Comparison of ENCODE assay signal across 8 cellular contexts in the genomic region with DNA sequence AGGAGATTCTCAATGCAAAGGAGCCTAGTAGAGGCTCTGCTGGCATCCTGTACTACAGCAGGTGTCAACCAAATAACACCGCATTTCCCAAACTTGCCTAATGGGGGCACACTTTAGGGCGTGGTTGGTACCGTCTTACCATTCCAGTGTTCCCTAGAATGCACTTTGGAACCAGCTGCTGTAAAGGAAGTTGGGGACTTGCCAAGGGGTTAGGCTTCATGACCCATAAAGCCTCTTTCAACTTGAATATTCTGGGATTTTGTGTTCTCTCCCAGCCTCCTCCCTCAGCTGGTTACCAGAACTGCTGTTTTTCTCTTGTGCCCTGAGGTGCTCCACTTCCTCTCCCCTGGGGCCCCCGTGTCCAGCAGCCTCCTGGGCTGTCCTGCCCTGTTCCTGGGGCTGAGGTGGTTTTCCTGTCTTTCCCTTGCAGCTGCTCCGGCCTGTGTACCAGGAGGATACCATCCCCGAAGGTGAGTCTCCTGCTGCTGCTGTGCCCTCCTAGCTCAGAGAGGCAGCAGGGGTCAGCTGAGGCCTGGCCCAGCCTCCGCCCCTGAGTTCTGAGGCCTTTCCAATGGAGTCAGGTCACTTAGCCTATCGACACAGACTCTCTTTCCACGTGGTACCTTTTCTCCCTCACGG. TPM values are rescaled to one million over a fixed set of nuclear protein-coding genes. Genes with fewer than 3 reads are reported as not detected.
A peak's percentile ranks its signal among the peaks of the same experiment; 100 is the strongest.
DNase-seq lines count a peak whose midpoint lies in the region; ATAC-seq and TF ChIP-seq lines count a peak whose summit lies in the region.

No MANE protein-coding gene starts in this region.

- no peak overlapping the region for H3K4me3 Mint-ChIP-seq in natural killer cell
- H3K4me3 Mint-ChIP-seq in natural killer cell treated with Interleukin-12 subunit alpha and Interleukin-12 subunit beta and Interleukin-15 and Interleukin-18, amount 100 ng/mL, for 72 hours: no peak overlapping the region

- no peak for TF ChIP-seq CTCF in natural killer cell (IDR thresholded peaks at IDR 0.05)
- TF ChIP-seq CTCF in OCI-LY7 (conservative IDR thresholded peaks at IDR 0.05; ENCODE audit: low read length): peak; percentile 71
- TF ChIP-seq CTCF in fibroblast of villous mesenchyme (IDR thresholded peaks at IDR 0.05; ENCODE audit: insufficient read depth, low read depth, low read length): peak; percentile 8

- no TSS peak for BruUV-seq in OCI-LY7 (replicated peaks; lab: Mats Ljungman, UMichigan)

- intact Hi-C loops in natural killer cell (cut with micrococcal nuclease): no loop called here
- intact Hi-C loops in OCI-LY7 (cut with micrococcal nuclease; ENCODE audit: unreplicated experiment): no loop called here
- intact Hi-C loops in aorta (cut with DNase I): no loop called here

- H2AFZ ChIP-seq in OCI-LY7 (ENCODE audit: low read length): no peak overlapping the region

- no peaks in the 10 kb centered on the region for H3K9me3 Mint-ChIP-seq in natural killer cell
- no peaks in the 10 kb centered on the region for H3K9me3 Mint-ChIP-seq in natural killer cell treated with Interleukin-12 subunit alpha and Interleukin-12 subunit beta and Interleukin-15 and Interleukin-18, amount 100 ng/mL, for 72 hours

- DNase-seq in natural killer cell (no peak), OCI-LY7 (ENCODE audit: low spot score) (no peak), fibroblast of villous mesenchyme (ENCODE audit: low read depth) (peak; percentile 47), aorta (no peak), Ammon's horn (ENCODE audit: low spot score) (no peak)
- DNase-seq in natural killer cell treated with Interleukin-12 subunit alpha and Interleukin-12 subunit beta and Interleukin-15 and Interleukin-18, amount 100 ng/mL, for 72 hours (ENCODE audit: low spot score): no peak
- no peak for DNase-seq in effector memory CD4-positive, alpha-beta T cell

- peak overlapping the region; percentile 57 to 62 for H3K27ac Mint-ChIP-seq in natural killer cell
- peak overlapping the region in 1 of 2 donors; percentile 95 for H3K27ac Mint-ChIP-seq in natural killer cell treated with Interleukin-12 subunit alpha and Interleukin-12 subunit beta and Interleukin-15 and Interleukin-18, amount 100 ng/mL, for 72 hours

- peaks cover 38 to 49% of the 10 kb centered on the region in 2 donors for H3K4me1 Mint-ChIP-seq in natural killer cell
- peaks cover 26 to 48% of the 10 kb centered on the region in 2 donors for H3K4me1 Mint-ChIP-seq in natural killer cell treated with Interleukin-12 subunit alpha and Interleukin-12 subunit beta and Interleukin-15 and Interleukin-18, amount 100 ng/mL, for 72 hours (ENCODE audit: low read depth in 2 of 2)

- H3K9me3 ChIP-seq in OCI-LY7 (ENCODE audit: low read length) (no peaks in the 10 kb centered on the region), aorta (ENCODE audit: control insufficient read depth, low read length) (no peaks in the 10 kb centered on the region)
- H3K9me3 ChIP-seq in effector memory CD4-positive, alpha-beta T cell (ENCODE audit: control insufficient read depth, low read length): no peaks in the 10 kb centered on the region

- POLR2A ChIA-PET in OCI-LY7 (lab: Charles Lee): interaction anchor here (2.6 kb wide), 1 partner anchor 18 kb away, joined by 5 read pairs; no protein-coding TSS in a partner anchor

- no peaks in the 10 kb centered on the region for H3K36me3 Mint-ChIP-seq in natural killer cell
- no peaks in the 10 kb centered on the region for H3K36me3 Mint-ChIP-seq in natural killer cell treated with Interleukin-12 subunit alpha and Interleukin-12 subunit beta and Interleukin-15 and Interleukin-18, amount 100 ng/mL, for 72 hours

- peaks cover 0 to 3% of the 10 kb centered on the region in 2 donors for H3K27me3 Mint-ChIP-seq in natural killer cell (ENCODE audit: low read depth in 2 of 2)
- no peaks in the 10 kb centered on the region for H3K27me3 Mint-ChIP-seq in natural killer cell treated with Interleukin-12 subunit alpha and Interleukin-12 subunit beta and Interleukin-15 and Interleukin-18, amount 100 ng/mL, for 72 hours

- no peaks in the 10 kb centered on the region for H3K9me2 ChIP-seq in OCI-LY7 (ENCODE audit: insufficient read depth, low read length)

- H3K4me1 ChIP-seq in OCI-LY7 (ENCODE audit: insufficient read depth, low read length, poor library complexity, severe bottlenecking) (peaks cover 15% of the 10 kb centered on the region), aorta (ENCODE audit: control insufficient read depth in 1 of 2, insufficient read depth in 2 of 2, low read length in 2 of 2) (peaks cover 2 to 4% of the 10 kb centered on the region in 2 donors)
- peaks cover 23% of the 10 kb centered on the region for H3K4me1 ChIP-seq in effector memory CD4-positive, alpha-beta T cell (ENCODE audit: control insufficient read depth, insufficient read depth, low read length, poor library complexity, severe bottlenecking)

- 71 to 81% methylated on average over 9 to 10 of the region's 10 CpGs for WGBS in aorta, 2 donors

- H3K4me2 ChIP-seq in OCI-LY7 (ENCODE audit: low read length): no peak overlapping the region

- H3K79me2 ChIP-seq in OCI-LY7 (ENCODE audit: insufficient read depth, low read depth, low read length): no peaks in the 10 kb centered on the region

- ATAC-seq in natural killer cell: no peak
- ATAC-seq in natural killer cell treated with Interleukin-12 subunit alpha and Interleukin-12 subunit beta and Interleukin-15 and Interleukin-18, amount 100 ng/mL, for 72 hours: no peak
- no peak for ATAC-seq in aorta (ENCODE audit: low FRiP score)
- no peak for ATAC-seq in HG02973 (IDR thresholded peaks at IDR 0.05; ENCODE audit: unreplicated experiment)

- no peaks in the 10 kb centered on the region for H3K27me3 ChIP-seq in aorta (ENCODE audit: control insufficient read depth in 1 of 2, insufficient read depth in 2 of 2, low read length in 1 of 2)
- H3K27me3 ChIP-seq in effector memory CD4-positive, alpha-beta T cell (replicated peaks; ENCODE audit: control insufficient read depth, insufficient read depth, low read length, poor library complexity, severe bottlenecking): no peaks in the 10 kb centered on the region

- H3K27ac ChIP-seq in OCI-LY7 (ENCODE audit: low read depth, low read length, poor library complexity, severe bottlenecking) (no peak overlapping the region), aorta (ENCODE audit: low read depth in 1 of 2, low read length in 2 of 2) (peak overlapping the region; percentile 36 to 38)
- H3K27ac ChIP-seq in effector memory CD4-positive, alpha-beta T cell (ENCODE audit: insufficient read depth, low read length, poor library complexity, severe bottlenecking): no peak overlapping the region

- CTCF ChIA-PET in OCI-LY7 (lab: Charles Lee; ENCODE audit: unreplicated experiment): interaction anchor here (0.7 kb wide), 1 partner anchor 9 kb away, joined by 4 read pairs; no protein-coding TSS in a partner anchor

- no peaks in the 10 kb centered on the region for H3K36me3 ChIP-seq in OCI-LY7 (ENCODE audit: insufficient read depth, low read length)
- H3K36me3 ChIP-seq in aorta (ENCODE audit: control insufficient read depth in 1 of 2, insufficient read depth in 2 of 2, low read length in 1 of 2): no peaks in the 10 kb centered on the region
- no peaks in the 10 kb centered on the region for H3K36me3 ChIP-seq in effector memory CD4-positive, alpha-beta T cell (ENCODE audit: control insufficient read depth, insufficient read depth, low read length)

- no peaks in the 10 kb centered on the region for H4K20me1 ChIP-seq in OCI-LY7 (ENCODE audit: insufficient read depth, low read length)

- H3K4me3 ChIP-seq in OCI-LY7 (ENCODE audit: low read depth, low read length, poor library complexity, severe bottlenecking) (no peak overlapping the region), fibroblast of villous mesenchyme (ENCODE audit: low read depth, low read length) (no peak overlapping the region), aorta (ENCODE audit: low read length in 2 of 2) (no peak overlapping the region)
- no peak overlapping the region for H3K4me3 ChIP-seq in effector memory CD4-positive, alpha-beta T cell (ENCODE audit: insufficient read depth, low read depth, low read length, poor library complexity, severe bottlenecking)

RNA-seq across cellular contexts. Expression of a gene that starts 44.7 kb away (rescaled TPM):
- total RNA-seq in natural killer cell (100 to 1,000 TPM; 148 to 269 (median 190) TPM), OCI-LY7 (2022) (22.5 and 32.9 TPM in 2 replicates), fibroblast of villous mesenchyme (37.1 and 44.8 TPM in 2 replicates), aorta (100 to 1,000 TPM; 157 to 161 TPM)
- total RNA-seq in natural killer cell treated with Interleukin-12 subunit alpha and Interleukin-12 subunit beta and Interleukin-15 and Interleukin-18, amount 100 ng/mL, for 72 hours: 100 to 1,000 TPM in 1 of 2 donors, 10 to 100 TPM in 1; 71.7 to 144 TPM
- total RNA-seq in OCI-LY7 (2014; rRNA removed; shearing (Covaris generic)): 11.7 and 22.8 TPM in 2 replicates
- polyA plus RNA-seq in aorta: 100 to 1,000 TPM in 1 of 2 donors, 10 to 100 TPM in 1; 74.3 to 142 TPM

Comparison
In these comparisons a context has a peak if more than half of its experiments do, and no peak if none do; other contexts are left out.
1. H3K27ac ChIP-seq: peak in aorta (2 of 2); none in OCI-LY7 (single experiment) and effector memory CD4-positive, alpha-beta T cell (single experiment).